ENCODE assay signal across 13 cellular contexts in genomic region chr12:8946733-8947132, GRCh38. TPM values are rescaled to one million over a fixed set of nuclear protein-coding genes. Genes with fewer than 3 reads are reported as not detected.
DNase-seq lines count a peak whose midpoint lies in the region; ATAC-seq and TF ChIP-seq lines count a peak whose summit lies in the region.
"Had no signal": no experiment of that assay in that cellular context is flagged by ENCODE, and none has a peak within 500 bp of the region (broad histone marks: within the 10 kb centered on the region; RNA-seq: fewer than 3 reads in every experiment).

No MANE protein-coding gene starts in this region.

- H3K27me3 Mint-ChIP-seq in activated T-cell treated with anti-CD3 and anti-CD28 coated beads, Interleukin-2, amount 50 U/mL, for 24 hours = no peaks in the 10 kb centered on the region

- H3K4me1 ChIP-seq in Loucy (ENCODE audit: insufficient read depth, low read length, poor library complexity, severe bottlenecking) = peaks cover 31% of the 10 kb centered on the region

- no peaks in the 10 kb centered on the region for H3K9me3 ChIP-seq in Loucy (ENCODE audit: insufficient read depth, low read depth, low read length)
- no peaks in the 10 kb centered on the region for H3K9me3 ChIP-seq in neural cell (ENCODE audit: low read length)
- H3K9me3 ChIP-seq: adrenal gland, stomach had no signal

- H3K27me3 ChIP-seq in Loucy (ENCODE audit: insufficient read depth, low read length, poor library complexity, severe bottlenecking) (no peaks in the 10 kb centered on the region), neural cell (ENCODE audit: insufficient read depth, low read depth, low read length) (no peaks in the 10 kb centered on the region)
- H3K27me3 ChIP-seq: adrenal gland, stomach had no signal

- peak overlapping the region; percentile 88 for H3K27ac Mint-ChIP-seq in activated T-cell treated with anti-CD3 and anti-CD28 coated beads, Interleukin-2, amount 50 U/mL, for 24 hours
- H3K27ac Mint-ChIP-seq in activated naive CD4-positive, alpha-beta T cell treated with anti-CD3 and anti-CD28 coated beads, Interleukin-2, amount 50 U/mL, for 72 hours = peak overlapping the region; percentile 51 to 71

- H4K20me1 ChIP-seq in Loucy (ENCODE audit: insufficient read depth, low read length, poor library complexity, severe bottlenecking) (peaks cover 44% of the 10 kb centered on the region), neural cell (ENCODE audit: insufficient read depth) (no peaks in the 10 kb centered on the region)

- TF ChIP-seq RAD21 in neural cell (conservative IDR thresholded peaks at IDR 0.05) = no peak

- H3K4me3 ChIP-seq in Loucy (ENCODE audit: low read length, poor library complexity, severe bottlenecking) (peak overlapping the region; percentile 95), neural cell (ENCODE audit: low read length) (peak overlapping the region; percentile 79)
- H3K4me3 ChIP-seq: adrenal gland, stomach had no signal

- no peak for TF ChIP-seq CTCF in Loucy (conservative IDR thresholded peaks at IDR 0.05; ENCODE audit: low read length)
- no peak for TF ChIP-seq CTCF in neural cell (IDR thresholded peaks at IDR 0.05; ENCODE audit: poor library complexity, severe bottlenecking)

- H3K9me3 Mint-ChIP-seq in activated T-cell treated with anti-CD3 and anti-CD28 coated beads, Interleukin-2, amount 50 U/mL, for 24 hours = no peaks in the 10 kb centered on the region
- H3K9me3 Mint-ChIP-seq in activated naive CD4-positive, alpha-beta T cell treated with anti-CD3 and anti-CD28 coated beads, Interleukin-2, amount 50 U/mL, for 72 hours = no peaks in the 10 kb centered on the region

- H3K9me2 ChIP-seq in Loucy (replicated peaks; ENCODE audit: low read depth, low read length) (no peaks in the 10 kb centered on the region), neural cell (ENCODE audit: insufficient read depth, low read length) (no peaks in the 10 kb centered on the region)

- peak overlapping the region; percentile 100 for H3K4me3 Mint-ChIP-seq in activated T-cell treated with anti-CD3 and anti-CD28 coated beads, Interleukin-2, amount 50 U/mL, for 24 hours

- no peak for TF ChIP-seq EP300 in neural cell (conservative IDR thresholded peaks at IDR 0.05; ENCODE audit: poor library complexity, severe bottlenecking)

- H3K9ac ChIP-seq in Loucy (ENCODE audit: low read depth, low read length, poor library complexity, severe bottlenecking) = peak overlapping the region; percentile 95
- H3K9ac ChIP-seq in neural cell (ENCODE audit: low read length) = no peak overlapping the region

- H3K4me2 ChIP-seq in Loucy (ENCODE audit: low read depth, low read length, poor library complexity, severe bottlenecking) (peak overlapping the region; percentile 87), neural cell (ENCODE audit: low read length) (no peak overlapping the region)

- DNase-seq in activated T-cell treated with anti-CD3 and anti-CD28 coated beads, Interleukin-2, amount 50 U/mL, for 24 hours = no peak
- no peak for DNase-seq in activated T-cell treated with anti-CD3 and anti-CD28 coated beads for 4 hours
- DNase-seq in activated naive CD4-positive, alpha-beta T cell treated with anti-CD3 and anti-CD28 coated beads, Interleukin-2, amount 50 U/mL, for 72 hours (ENCODE audit: low spot score in 2 of 2) = no peak
- no peak for DNase-seq in DMS153 treated with DMSO at 0.1 percent for 48 hours (lab: John Stamatoyannopoulos, UW; ENCODE audit: unreplicated experiment)
- DNase-seq in C1 segment of cervical spinal cord (lab: John Stamatoyannopoulos, UW) = no peak
- no peak for DNase-seq in NCI-H446 treated with DMSO at 0.1 percent for 48 hours (lab: John Stamatoyannopoulos, UW)
- DNase-seq: adrenal gland, NCI-H1436 treated with DMSO at 0.1 percent for 48 hours, NCI-H510A treated with DMSO at 0.1 percent for 48 hours, stomach had no signal

- H3K27ac ChIP-seq in neural cell (ENCODE audit: low read length) = no peak overlapping the region
- H3K27ac ChIP-seq: adrenal gland, stomach had no signal

- H3K4me1 Mint-ChIP-seq in activated T-cell treated with anti-CD3 and anti-CD28 coated beads, Interleukin-2, amount 50 U/mL, for 24 hours (ENCODE audit: low read depth) = peaks cover 41% of the 10 kb centered on the region

- ATAC-seq in activated naive CD4-positive, alpha-beta T cell treated with anti-CD3 and anti-CD28 coated beads, Interleukin-2, amount 50 U/mL, for 72 hours = no peak
- ATAC-seq: K562 had no signal

- H3K79me2 ChIP-seq in Loucy (ENCODE audit: insufficient read depth, low read length) (peaks cover 59% of the 10 kb centered on the region), neural cell (replicated peaks; ENCODE audit: insufficient read depth, low read length) (peaks cover 40% of the 10 kb centered on the region)

- H3F3A ChIP-seq in Loucy (ENCODE audit: low read depth) = no peaks in the 10 kb centered on the region
- H3F3A ChIP-seq in neural cell (ENCODE audit: insufficient read depth, low read length, poor library complexity, severe bottlenecking) = no peaks in the 10 kb centered on the region

- H3K36me3 Mint-ChIP-seq in activated T-cell treated with anti-CD3 and anti-CD28 coated beads, Interleukin-2, amount 50 U/mL, for 24 hours (ENCODE audit: low read depth) = peaks cover 76% of the 10 kb centered on the region
- peaks cover 27 to 36% of the 10 kb centered on the region in 2 donors for H3K36me3 Mint-ChIP-seq in activated naive CD4-positive, alpha-beta T cell treated with anti-CD3 and anti-CD28 coated beads, Interleukin-2, amount 50 U/mL, for 72 hours

- H3K36me3 ChIP-seq in Loucy (ENCODE audit: insufficient read depth, low read length) (peaks cover 46% of the 10 kb centered on the region; the same call in 1 of the 2 replicates), neural cell (ENCODE audit: insufficient read depth, low read length) (no peaks in the 10 kb centered on the region)

- no peak overlapping the region for H2AFZ ChIP-seq in Loucy (ENCODE audit: low read length)
- H2AFZ ChIP-seq in neural cell (ENCODE audit: low read depth, low read length) = no peak overlapping the region

TF ChIP-seq in neural cell, 6 proteins besides CTCF, POLR2A, EP300 and RAD21:
- TF ChIP-seq POLR2AphosphoS5 (IDR thresholded peaks at IDR 0.05) (no peak), TAF1 (IDR thresholded peaks at IDR 0.05; ENCODE audit: low read depth) (no peak)

RNA-seq across cellular contexts. Expression of gene M6PR, which starts 2.7 kb away (rescaled TPM):
- total RNA-seq in activated naive CD4-positive, alpha-beta T cell treated with anti-CD3 and anti-CD28 coated beads, Interleukin-2, amount 50 U/mL, for 72 hours = 100 to 1,000 TPM; 153 to 204 TPM
- 52.8 and 82.5 TPM in 2 replicates for polyA plus RNA-seq in neural cell
- polyA minus RNA-seq in neural cell = 52.7 and 55.3 TPM in 2 replicates

RNA-seq across cellular contexts. Expression of gene PHC1, which starts 32.4 kb away (rescaled TPM):
- 10 to 100 TPM; 18.4 to 35.2 TPM for total RNA-seq in activated naive CD4-positive, alpha-beta T cell treated with anti-CD3 and anti-CD28 coated beads, Interleukin-2, amount 50 U/mL, for 72 hours
- 104 and 124 TPM in 2 replicates for polyA plus RNA-seq in neural cell
- polyA minus RNA-seq in neural cell = 60.1 and 115 TPM in 2 replicates

RNA-seq across cellular contexts. Expression of gene KLRG1, which starts 42.6 kb away (rescaled TPM):
- 1 to 10 TPM; 1.6 to 2.7 TPM for total RNA-seq in activated naive CD4-positive, alpha-beta T cell treated with anti-CD3 and anti-CD28 coated beads, Interleukin-2, amount 50 U/mL, for 72 hours
- 3.4 and 4.7 TPM in 2 replicates for polyA plus RNA-seq in neural cell
- 6.5 and 9.3 TPM in 2 replicates for polyA minus RNA-seq in neural cell
